ENCODE assay signal across 8 cellular contexts in the genomic region with DNA sequence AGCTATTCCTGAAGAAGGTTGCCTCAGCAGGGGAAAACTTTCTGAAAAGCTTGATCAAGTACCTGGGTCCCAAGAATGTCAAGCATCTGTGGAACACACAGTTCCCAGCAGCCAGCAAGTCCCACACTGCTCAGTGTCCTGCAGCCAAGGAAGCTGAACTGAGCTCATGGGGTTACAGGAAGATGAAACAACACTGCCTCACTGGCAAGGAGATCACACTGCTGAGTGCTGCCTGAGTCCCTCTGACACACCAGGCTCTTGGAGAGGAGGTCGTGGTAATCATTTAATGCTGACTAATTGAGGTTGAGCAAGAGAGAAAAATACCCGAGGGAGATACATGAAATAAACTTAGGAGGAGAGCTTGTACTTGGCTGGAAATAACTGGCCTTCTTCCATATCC.
DNase-seq lines count a peak whose midpoint lies in the region; ATAC-seq, FAIRE-seq and TF ChIP-seq lines count a peak whose summit lies in the region.

No MANE protein-coding gene starts in this region.

- peak overlapping the region; percentile 93 for H3K27ac Mint-ChIP-seq in chondrocyte (ENCODE audit: unreplicated experiment)

- no peak for TF ChIP-seq RAD21 in HepG2 (CRISPR knock-in tag; IDR thresholded peaks at IDR 0.05)

- TF ChIP-seq CTCF in chondrocyte (IDR thresholded peaks at IDR 0.05) (peak; percentile 36), HepG2 (CRISPR knock-in tag; IDR thresholded peaks at IDR 0.05) (no peak), thyroid gland (IDR thresholded peaks at IDR 0.05) (peak in 1 of 6 experiments; percentile 15)

- FAIRE-seq in HepG2 (lab: Jason Lieb, UNC): no peak

- peaks cover 8% of the 10 kb centered on the region for H3K36me3 Mint-ChIP-seq in chondrocyte (ENCODE audit: low read depth)

- TF ChIP-seq POLR2A in HepG2 (IDR thresholded peaks at IDR 0.05; ENCODE audit: insufficient read depth in 1 of 2, low read depth in 2 of 2, low read length in 2 of 2): no peak
- peak in 1 of 2 donors; percentile 66 for TF ChIP-seq POLR2A in thyroid gland (IDR thresholded peaks at IDR 0.05)

- CTCF ChIA-PET in HepG2 (lab: Yijun Ruan, JAX; ENCODE audit: low intra/inter-chr PET ratio, low total read pairs): no interaction called here

- H3K9ac ChIP-seq in HepG2 (ENCODE audit: insufficient read depth, low read depth, low read length): no peak overlapping the region

- H3K27me3 Mint-ChIP-seq in chondrocyte (ENCODE audit: low read depth): no peaks in the 10 kb centered on the region

- ATAC-seq in HepG2 (peak; percentile 38; the same call in 2 of the 3 replicates), GM19463 (IDR thresholded peaks at IDR 0.05; ENCODE audit: unreplicated experiment) (no peak)

- in situ Hi-C loops in Caki2 (cut with HindIII; ENCODE audit: low pct_unique_long_range_greater_than_20kb, low sequenced_read_pairs): no loop called here
- in situ Hi-C loops in HepG2 (cut with HindIII; ENCODE audit: extremely low pct_ligation_motif_present, low pct_unique_long_range_greater_than_20kb): no loop called here

- no peak for TF ChIP-seq EP300 in HepG2 (IDR thresholded peaks at IDR 0.05; ENCODE audit: low read depth in 2 of 2, low read length in 2 of 2)
- no peak for TF ChIP-seq EP300 in HepG2 (CRISPR knock-in tag; IDR thresholded peaks at IDR 0.05; ENCODE audit: borderline replicate concordance)

- no peaks in the 10 kb centered on the region for H3K9me3 Mint-ChIP-seq in chondrocyte (ENCODE audit: low read depth)

- H3K79me2 ChIP-seq in HepG2 (ENCODE audit: insufficient read depth, low read length): no peaks in the 10 kb centered on the region

- H3K4me1 ChIP-seq in HepG2 (ENCODE audit: insufficient read depth, low read length): peaks cover 7% of the 10 kb centered on the region; the same call in 1 of the 2 replicates
- H3K4me1 ChIP-seq in thyroid gland: peaks cover 0 to 30% of the 10 kb centered on the region in 2 donors

- H3K36me3 ChIP-seq in HepG2 (replicated peaks in 1 of 2; ENCODE audit: control insufficient read depth in 1 of 2, insufficient read depth in 2 of 2, low read length in 2 of 2): no peaks in the 10 kb centered on the region; a peak in 1 of 5 replicates
- H3K36me3 ChIP-seq in thyroid gland: no peaks in the 10 kb centered on the region

- peaks cover 39% of the 10 kb centered on the region for H3K4me1 Mint-ChIP-seq in chondrocyte (ENCODE audit: low read depth)

- intact Hi-C loops in HepG2 (cut with micrococcal nuclease; ENCODE audit: unreplicated experiment): no loop called here
- intact Hi-C loops in thyroid gland (cut with DNase I): no loop called here

- H3K27ac ChIP-seq in HepG2 (ENCODE audit: extremely low read length, insufficient read depth, low read length): no peak overlapping the region
- peak overlapping the region; percentile 67 to 76 (median 69) for H3K27ac ChIP-seq in thyroid gland

- H3K4me3 Mint-ChIP-seq in chondrocyte (ENCODE audit: unreplicated experiment): peak overlapping the region; percentile 24

- H3K4me3 ChIP-seq in HepG2 (replicated peaks in 1 of 3; ENCODE audit: insufficient read depth in 1 of 3, low read depth in 2 of 3, low read length in 3 of 3): no peak overlapping the region
- no peak overlapping the region for H3K4me3 ChIP-seq in thyroid gland (replicated peaks in 1 of 3)

- no peaks in the 10 kb centered on the region for H3K9me3 ChIP-seq in HepG2 (ENCODE audit: low read length)
- H3K9me3 ChIP-seq in thyroid gland: no peaks in the 10 kb centered on the region

- no TSS peak for BruUV-seq in HepG2 (replicated peaks; lab: Mats Ljungman, UMichigan)

- 52% methylated on average over 2 of the region's 2 CpGs for WGBS in HepG2 (ENCODE audit: low lambda C conversion rate)
- 1 to 3% methylated on average over 2 of the region's 2 CpGs for WGBS in thyroid gland, 2 donors

- H4K20me1 ChIP-seq in HepG2 (ENCODE audit: insufficient read depth, low read length): no peaks in the 10 kb centered on the region

- H2AFZ ChIP-seq in HepG2 (ENCODE audit: low read length): no peak overlapping the region

- H3K27me3 ChIP-seq in HepG2 (ENCODE audit: control insufficient read depth in 1 of 2, insufficient read depth in 2 of 2, low read length in 2 of 2) (no peaks in the 10 kb centered on the region), thyroid gland (no peaks in the 10 kb centered on the region)

- POLR2A ChIA-PET in HepG2 (lab: Yijun Ruan, JAX): no interaction called here

- no peak overlapping the region for H3K4me2 ChIP-seq in HepG2 (ENCODE audit: low read depth, low read length)

- DNase-seq in Caki2 (ENCODE audit: low read depth) (peak; percentile 92), NAMALWA (ENCODE audit: low spot score) (peak; percentile 36), chondrocyte (ENCODE audit: low spot score) (no peak), HepG2 (ENCODE audit: low spot score) (no peak), thyroid gland (peak; percentile 93), NCI-H2029 (lab: John Stamatoyannopoulos, UW) (no peak)
- DNase-seq in activated CD4-positive, alpha-beta T cell treated with anti-CD3 and anti-CD28 coated beads for 4 hours: no peak

TF ChIP-seq in HepG2, 621 proteins besides CTCF, POLR2A, EP300 and RAD21:
- TF ChIP-seq ZNF367 (CRISPR knock-in tag; IDR thresholded peaks at IDR 0.05; ENCODE audit: borderline replicate concordance): no peak
- TF ChIP-seq AGO1 (IDR thresholded peaks at IDR 0.05; ENCODE audit: low read depth, low read length, poor library complexity, severe bottlenecking): no peak
- no peak for TF ChIP-seq SCMH1 (CRISPR knock-in tag; IDR thresholded peaks at IDR 0.05; ENCODE audit: borderline replicate concordance)
- TF ChIP-seq, protein P1, sequence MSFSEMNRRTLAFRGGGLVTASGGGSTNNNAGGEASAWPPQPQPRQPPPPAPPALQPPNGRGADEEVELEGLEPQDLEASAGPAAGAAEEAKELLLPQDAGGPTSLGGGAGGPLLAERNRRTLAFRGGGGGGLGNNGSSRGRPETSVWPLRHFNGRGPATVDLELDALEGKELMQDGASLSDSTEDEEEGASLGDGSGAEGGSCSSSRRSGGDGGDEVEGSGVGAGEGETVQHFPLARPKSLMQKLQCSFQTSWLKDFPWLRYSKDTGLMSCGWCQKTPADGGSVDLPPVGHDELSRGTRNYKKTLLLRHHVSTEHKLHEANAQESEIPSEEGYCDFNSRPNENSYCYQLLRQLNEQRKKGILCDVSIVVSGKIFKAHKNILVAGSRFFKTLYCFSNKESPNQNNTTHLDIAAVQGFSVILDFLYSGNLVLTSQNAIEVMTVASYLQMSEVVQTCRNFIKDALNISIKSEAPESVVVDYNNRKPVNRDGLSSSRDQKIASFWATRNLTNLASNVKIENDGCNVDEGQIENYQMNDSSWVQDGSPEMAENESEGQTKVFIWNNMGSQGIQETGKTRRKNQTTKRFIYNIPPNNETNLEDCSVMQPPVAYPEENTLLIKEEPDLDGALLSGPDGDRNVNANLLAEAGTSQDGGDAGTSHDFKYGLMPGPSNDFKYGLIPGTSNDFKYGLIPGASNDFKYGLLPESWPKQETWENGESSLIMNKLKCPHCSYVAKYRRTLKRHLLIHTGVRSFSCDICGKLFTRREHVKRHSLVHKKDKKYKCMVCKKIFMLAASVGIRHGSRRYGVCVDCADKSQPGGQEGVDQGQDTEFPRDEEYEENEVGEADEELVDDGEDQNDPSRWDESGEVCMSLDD (CRISPR knock-in tag; IDR thresholded peaks at IDR 0.05; ENCODE audit: borderline replicate concordance): no peak
- TF ChIP-seq ZNF790 (CRISPR knock-in tag; IDR thresholded peaks at IDR 0.05; ENCODE audit: borderline replicate concordance): no peak
- no peak for TF ChIP-seq AGO2 (optimal IDR thresholded peaks at IDR 0.05; ENCODE audit: low read depth, low read length)
TF ChIP-seq in HepG2: peak in this region for 0.

Comparison
In these comparisons a context has a peak if more than half of its experiments do, and no peak if none do; other contexts are left out.
1. DNase-seq: peak in Caki2 (single experiment), NAMALWA (single experiment) and thyroid gland (2 of 2); none in chondrocyte (single experiment), HepG2 (single experiment), NCI-H2029 (single experiment) and activated CD4-positive, alpha-beta T cell treated with anti-CD3 and anti-CD28 coated beads for 4 hours (0 of 2).